Comparison of ENCODE assay signal across 23 cellular contexts in genomic region chr11:19377855-19378254, GRCh38.
"Had no signal": no experiment of that assay in that cellular context is flagged by ENCODE, and none has a peak within 500 bp of the region (broad histone marks: within the 10 kb centered on the region; RNA-seq: fewer than 3 reads in every experiment).

No MANE protein-coding gene starts in this region.

- H3K27ac ChIP-seq: colonic mucosa, dorsolateral prefrontal cortex had no signal

- H3K9me3 ChIP-seq: colonic mucosa had no signal

- H3K4me3 ChIP-seq: colonic mucosa, dorsolateral prefrontal cortex had no signal

- DNase-seq: activated CD4-positive, alpha-beta memory T cell treated with anti-CD3 and anti-CD28 coated beads for 36 hours; activated CD4-positive, alpha-beta T cell treated with anti-CD3 and anti-CD28 coated beads for 36 hours; activated CD4-positive, alpha-beta T cell treated with anti-CD3 and anti-CD28 coated beads, Interleukin-2, amount 10 ng/mL, durations not matched to agents 24 days and 14 days; activated CD4-positive, CD25-positive, alpha-beta regulatory T cell; activated CD4-positive, CD25-positive, alpha-beta regulatory T cell treated with anti-CD3 and anti-CD28 coated beads, Interleukin-2, amount 50 U/mL, for 72 hours; activated CD8-positive, alpha-beta T cell treated with anti-CD3 and anti-CD28 coated beads, Interleukin-2, amount 10 ng/mL, durations not matched to agents 7 days and 5 days; activated effector memory CD4-positive, alpha-beta T cell treated with Interleukin-2 at 50 U/mL for 16 hours; activated gamma-delta T cell treated with Interleukin-2 at 50 U/mL for 16 hours; activated naive CD4-positive, alpha-beta T cell treated with anti-CD3 and anti-CD28 coated beads, Interleukin-2, amount 50 U/mL, for 16 hours; activated naive CD4-positive, alpha-beta T cell treated with Interleukin-2 at 50 U/mL for 16 hours; activated T-cell treated with anti-CD3 and anti-CD28 coated beads, Interleukin-2, amount 50 U/mL, for 4 hours; amniotic stem cell; anterior cingulate cortex; cerebellar nuclear complex; colonic mucosa; dorsolateral prefrontal cortex; effector memory CD4-positive, alpha-beta T cell; endodermal cell; foreskin fibroblast; T-helper 2 cell had no signal

- H3K4me1 Mint-ChIP-seq: activated CD4-positive, alpha-beta T cell treated with anti-CD3 and anti-CD28 coated beads for 36 hours; activated CD4-positive, alpha-beta T cell treated with anti-CD3 and anti-CD28 coated beads, Interleukin-2, amount 10 ng/mL, durations not matched to agents 24 days and 14 days; activated T-helper 17 cell treated with anti-CD3 and anti-CD28 coated beads, Interleukin-2, amount 50 U/mL, for 72 hours had no signal

- H3K36me3 Mint-ChIP-seq: activated CD4-positive, alpha-beta memory T cell treated with anti-CD3 and anti-CD28 coated beads for 36 hours; activated naive CD8-positive, alpha-beta T cell had no signal

- H3K9me3 Mint-ChIP-seq: activated CD4-positive, alpha-beta memory T cell treated with anti-CD3 and anti-CD28 coated beads for 36 hours; activated CD4-positive, alpha-beta T cell treated with anti-CD3 and anti-CD28 coated beads, Interleukin-2, amount 10 ng/mL, durations not matched to agents 24 days and 14 days; activated T-cell treated with anti-CD3 and anti-CD28 coated beads, Interleukin-2, amount 50 U/mL, for 4 hours; activated T-helper 17 cell treated with anti-CD3 and anti-CD28 coated beads, Interleukin-2, amount 50 U/mL, for 72 hours; endodermal cell had no signal

- H3K36me3 ChIP-seq: colonic mucosa had no signal

- H3K27ac Mint-ChIP-seq: activated CD4-positive, alpha-beta memory T cell treated with anti-CD3 and anti-CD28 coated beads for 36 hours; activated CD4-positive, alpha-beta T cell treated with anti-CD3 and anti-CD28 coated beads for 36 hours; activated CD4-positive, alpha-beta T cell treated with anti-CD3 and anti-CD28 coated beads, Interleukin-2, amount 10 ng/mL, durations not matched to agents 24 days and 14 days; activated CD8-positive, alpha-beta T cell treated with anti-CD3 and anti-CD28 coated beads, Interleukin-2, amount 10 ng/mL, durations not matched to agents 7 days and 5 days; activated naive CD8-positive, alpha-beta T cell; activated T-helper 17 cell treated with anti-CD3 and anti-CD28 coated beads, Interleukin-2, amount 50 U/mL, for 72 hours; endodermal cell had no signal

- H3K27me3 ChIP-seq: colonic mucosa, dorsolateral prefrontal cortex had no signal

- H3K4me3 Mint-ChIP-seq: activated CD4-positive, alpha-beta memory T cell treated with anti-CD3 and anti-CD28 coated beads for 36 hours; activated CD4-positive, alpha-beta T cell treated with anti-CD3 and anti-CD28 coated beads for 36 hours; activated CD4-positive, alpha-beta T cell treated with anti-CD3 and anti-CD28 coated beads, Interleukin-2, amount 10 ng/mL, durations not matched to agents 24 days and 14 days; activated CD8-positive, alpha-beta T cell treated with anti-CD3 and anti-CD28 coated beads, Interleukin-2, amount 10 ng/mL, durations not matched to agents 7 days and 5 days; activated naive CD8-positive, alpha-beta T cell; activated T-cell treated with anti-CD3 and anti-CD28 coated beads, Interleukin-2, amount 50 U/mL, for 4 hours; activated T-helper 17 cell treated with anti-CD3 and anti-CD28 coated beads, Interleukin-2, amount 50 U/mL, for 72 hours; endodermal cell had no signal

- H3K4me1 ChIP-seq: colonic mucosa had no signal

- ATAC-seq: activated CD4-positive, alpha-beta T cell treated with anti-CD3 and anti-CD28 coated beads for 36 hours; activated CD8-positive, alpha-beta T cell treated with anti-CD3 and anti-CD28 coated beads, Interleukin-2, amount 10 ng/mL, durations not matched to agents 7 days and 5 days; activated T-cell treated with anti-CD3 and anti-CD28 coated beads, Interleukin-2, amount 50 U/mL, for 4 hours; activated T-helper 17 cell treated with anti-CD3 and anti-CD28 coated beads, Interleukin-2, amount 50 U/mL, for 72 hours; esophagus mucosa had no signal
